17 cellular contexts compared by ENCODE assay signal in the genomic region with DNA sequence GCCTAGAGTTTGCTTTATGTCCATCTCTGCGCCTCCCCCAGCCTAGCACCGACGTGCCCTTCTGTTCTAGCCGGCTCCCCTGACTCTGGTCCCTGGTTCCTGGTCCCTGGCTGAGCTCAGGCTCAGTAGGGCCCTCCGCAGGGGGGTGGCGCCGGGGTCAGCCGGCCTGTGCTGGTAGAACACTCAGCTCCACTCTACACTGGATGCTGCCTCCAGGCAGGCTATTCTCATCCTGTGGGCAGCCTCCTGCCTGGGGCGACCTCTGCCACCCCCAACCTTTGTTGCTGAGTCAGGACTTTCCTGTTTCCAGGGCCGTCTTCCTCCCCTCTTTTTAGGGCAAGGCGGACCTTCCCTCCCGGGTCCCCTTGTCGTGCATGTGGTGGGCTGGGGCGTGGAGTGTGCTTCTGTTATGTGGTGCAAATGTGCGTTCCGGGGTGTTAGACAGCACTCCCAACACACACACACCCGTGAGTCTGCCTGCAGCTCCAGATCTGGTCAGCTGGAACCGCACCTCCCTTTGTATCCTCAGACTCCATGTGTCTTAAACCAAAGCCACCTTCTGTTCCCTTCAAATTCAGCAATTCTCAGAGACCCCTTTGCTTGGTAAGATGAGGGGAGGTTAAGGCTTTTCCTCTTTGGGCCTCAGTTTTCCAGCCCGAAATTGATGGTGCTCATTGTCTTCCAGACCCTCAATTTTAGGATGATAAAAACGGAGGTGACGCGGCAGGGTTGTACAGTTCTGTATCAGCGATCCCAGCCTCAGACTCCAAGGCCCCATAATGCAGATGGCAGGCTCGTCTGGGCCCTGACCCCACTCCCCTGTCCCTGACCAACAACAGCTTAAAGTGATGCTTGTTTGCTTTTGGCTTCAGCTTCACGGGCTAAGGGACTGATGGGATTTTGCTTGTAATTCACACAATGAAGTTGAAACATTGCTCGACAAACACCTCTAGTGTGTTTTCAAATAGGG.
DNase-seq lines count a peak whose midpoint lies in the region; ATAC-seq, FAIRE-seq and TF ChIP-seq lines count a peak whose summit lies in the region.
"Had no signal": no experiment of that assay in that cellular context is flagged by ENCODE, and none has a peak within 500 bp of the region (broad histone marks: within the 10 kb centered on the region; RNA-seq: fewer than 3 reads in every experiment).

No MANE protein-coding gene starts in this region.

- H4K20me1 ChIP-seq in GM23338 (replicated peaks; ENCODE audit: insufficient read depth): no peaks in the 10 kb centered on the region
- no peaks in the 10 kb centered on the region for H4K20me1 ChIP-seq in IMR-90 (ENCODE audit: insufficient read depth, low read length)
- H4K20me1 ChIP-seq in H1 (replicated peaks in 1 of 2; ENCODE audit: control insufficient read depth in 1 of 2, insufficient read depth in 2 of 2, low read length in 2 of 2): peaks cover 23 to 25% of the 10 kb centered on the region in 2 experiments
- no peaks in the 10 kb centered on the region for H4K20me1 ChIP-seq in smooth muscle cell (ENCODE audit: low read depth)

- TF ChIP-seq RAD21 in IMR-90 (IDR thresholded peaks at IDR 0.05; ENCODE audit: low read length) (no peak), H1 (IDR thresholded peaks at IDR 0.05 in 1 of 2, conservative IDR thresholded peaks at IDR 0.05 in 1 of 2; ENCODE audit: low read depth in 2 of 2, low read length in 2 of 2) (no peak)

- H4K8ac ChIP-seq in IMR-90 (ENCODE audit: low read depth in 2 of 2, low read length in 2 of 2) (no peak overlapping the region), H1 (ENCODE audit: extremely low read depth, insufficient read depth, low read length) (no peak overlapping the region)

- no peaks in the 10 kb centered on the region for H3K9me1 ChIP-seq in IMR-90 (ENCODE audit: insufficient read depth, low read length)

- H2BK5ac ChIP-seq in IMR-90 (ENCODE audit: low read depth, low read length, poor library complexity, severe bottlenecking) (no peak overlapping the region), H1 (ENCODE audit: low read depth, low read length) (0 out of 2 replicates have a peak overlapping the region, but pooled peaks have one; percentile 52)

- POLR2A ChIA-PET in IMR-90 (lab: Charles Lee; ENCODE audit: unreplicated experiment): no interaction called here
- POLR2A ChIA-PET in H1 (lab: Charles Lee; ENCODE audit: partially characterized antibody): interaction anchor here (1.2 kb wide), 1 partner anchor 14 kb away, joined by 3 read pairs; no protein-coding TSS in a partner anchor

- H3K79me2 ChIP-seq in GM23338 (replicated peaks; ENCODE audit: insufficient read depth): no peaks in the 10 kb centered on the region
- peaks cover 0 to 79% of the 10 kb centered on the region in 2 experiments; a peak in 2 of 4 replicates for H3K79me2 ChIP-seq in H1 (ENCODE audit: control insufficient read depth in 1 of 2, insufficient read depth in 2 of 2, low read length in 2 of 2)
- no peaks in the 10 kb centered on the region for H3K79me2 ChIP-seq in smooth muscle cell (ENCODE audit: low read depth)

- H2AK9ac ChIP-seq in IMR-90 (replicated peaks; ENCODE audit: low read depth, low read length, poor library complexity): peak overlapping the region; percentile 23

- H3F3A ChIP-seq in GM23338 (replicated peaks; ENCODE audit: low read depth) (no peaks in the 10 kb centered on the region), smooth muscle cell (ENCODE audit: low read depth) (no peaks in the 10 kb centered on the region)

- no peaks in the 10 kb centered on the region for H3K9me2 ChIP-seq in GM23338 (ENCODE audit: insufficient read depth)

- H3K27me3 ChIP-seq in GM23338 (ENCODE audit: insufficient read depth) (no peaks in the 10 kb centered on the region), IMR-90 (ENCODE audit: control insufficient read depth, insufficient read depth, low read length) (no peaks in the 10 kb centered on the region), H1 (replicated peaks in 1 of 4; ENCODE audit: control insufficient read depth in 3 of 4, extremely low read depth in 1 of 4, insufficient read depth in 3 of 4, low read length in 3 of 4) (no peaks in the 10 kb centered on the region), smooth muscle cell (ENCODE audit: low read depth) (no peaks in the 10 kb centered on the region)

- no peaks in the 10 kb centered on the region for H3K9me3 Mint-ChIP-seq in GM23338

- H3K4me1 ChIP-seq in GM23338 (ENCODE audit: insufficient read depth) (no peaks in the 10 kb centered on the region; the same call in 1 of the 2 replicates), IMR-90 (ENCODE audit: control insufficient read depth, insufficient read depth, low read length) (no peaks in the 10 kb centered on the region), H1 (replicated peaks in 1 of 4; ENCODE audit: control insufficient read depth in 3 of 4, insufficient read depth in 4 of 4, low read length in 3 of 4) (peaks cover 0 to 32% (median 17%) of the 10 kb centered on the region in 4 experiments; a peak in 4 of 7 replicates), smooth muscle cell (ENCODE audit: low read depth) (peaks cover 12% of the 10 kb centered on the region)

- H3K4me3 ChIP-seq in GM23338: no peak overlapping the region
- H3K4me3 ChIP-seq in IMR-90 (ENCODE audit: insufficient read depth, low read depth, low read length): no peak overlapping the region
- H3K4me3 ChIP-seq in H1 (ENCODE audit: extremely low read depth in 1 of 4, insufficient read depth in 2 of 4, low read depth in 3 of 4, low read length in 4 of 4): no peak overlapping the region
- H3K4me3 ChIP-seq in smooth muscle cell: no peak overlapping the region

- TF ChIP-seq CTCF in GM23338 (conservative IDR thresholded peaks at IDR 0.05; ENCODE audit: low read depth in 2 of 2): no peak
- no peak for TF ChIP-seq CTCF in IMR-90 (conservative IDR thresholded peaks at IDR 0.05; ENCODE audit: low read depth, low read length)
- no peak for TF ChIP-seq CTCF in H1 (IDR thresholded peaks at IDR 0.05; ENCODE audit: control extremely low read depth in 1 of 3, insufficient read depth in 1 of 3, low read depth in 1 of 3, low read length in 3 of 3)
- no peak for TF ChIP-seq CTCF in smooth muscle cell (IDR thresholded peaks at IDR 0.05; ENCODE audit: borderline replicate concordance, insufficient read depth, poor library complexity, severe bottlenecking)

- dilution Hi-C loops in IMR-90 (cut with HindIII; ENCODE audit: low sequenced_read_pairs, unreplicated experiment): no loop called here

- DNase-seq in GM23338 (ENCODE audit: low spot score): no peak
- DNase-seq in IMR-90: no peak
- DNase-seq in H1 (ENCODE audit: low read depth in 1 of 2, low spot score in 2 of 2): no peak
- DNase-seq in smooth muscle cell (lab: John Stamatoyannopoulos, UW; ENCODE audit: unreplicated experiment): no peak
- no peak for DNase-seq in frontal cortex (ENCODE audit: low spot score in 2 of 2)
- DNase-seq in NCI-H1092 (lab: John Stamatoyannopoulos, UW): no peak
- no peak for DNase-seq in DMS114 treated with DMSO at 0.1 percent for 48 hours (lab: John Stamatoyannopoulos, UW; ENCODE audit: unreplicated experiment)
- DNase-seq: ACHN, DMS79, NCI-H1105 treated with DMSO at 0.1 percent for 48 hours, NCI-H1694 treated with DMSO at 0.1 percent for 48 hours, OCI-M1, SIG-M5 had no signal

- in situ Hi-C loops in IMR-90 (cut with MboI; ENCODE audit: low sequenced_read_pairs): loop anchor here (10.0 kb wide), 1 partner anchor 1935 kb away; no protein-coding TSS in a partner anchor

- no peaks in the 10 kb centered on the region for H3K23me2 ChIP-seq in H1 (ENCODE audit: low read depth, low read length)

- peak overlapping the region; percentile 60; the same call in 1 of the 2 replicates for H2BK12ac ChIP-seq in H1 (ENCODE audit: low read depth, low read length)

- peaks cover 8% of the 10 kb centered on the region for H3K27me3 Mint-ChIP-seq in GM23338 (ENCODE audit: insufficient read depth, low read depth, poor library complexity)

- FAIRE-seq in H1 (lab: Jason Lieb, UNC): no peak
- FAIRE-seq in frontal cortex (lab: Jason Lieb, UNC): no peak
- FAIRE-seq: D721Med, H54 had no signal

- no TSS peak for BruUV-seq in IMR-90 (replicated peaks; lab: Mats Ljungman, UMichigan)

- H3K27ac Mint-ChIP-seq in GM23338: peak overlapping the region; percentile 91

- H3K56ac ChIP-seq in IMR-90 (ENCODE audit: extremely low read depth, insufficient read depth, low read length): no peak overlapping the region
- H3K56ac ChIP-seq in H1 (replicated peaks; ENCODE audit: insufficient read length, low read depth, low read length): no peak overlapping the region

- H3K36me3 Mint-ChIP-seq in GM23338 (ENCODE audit: low read depth): no peaks in the 10 kb centered on the region; the same call in 2 of the 3 replicates

- H3K23ac ChIP-seq in IMR-90 (ENCODE audit: low read depth, low read length): no peak overlapping the region
- no peak overlapping the region for H3K23ac ChIP-seq in H1 (ENCODE audit: insufficient read length)

- H4K91ac ChIP-seq in IMR-90 (ENCODE audit: insufficient read depth, low read depth, low read length) (no peak overlapping the region), H1 (replicated peaks; ENCODE audit: insufficient read length, low read length) (no peak overlapping the region)

- no peak overlapping the region for H3K9ac ChIP-seq in IMR-90 (ENCODE audit: low read depth, low read length)
- H3K9ac ChIP-seq in H1 (replicated peaks in 1 of 4; ENCODE audit: extremely low read depth in 1 of 4, low read depth in 3 of 4, low read length in 3 of 4): 0 out of 7 replicates have a peak overlapping the region, but pooled peaks of 1 of the 4 experiments have one; percentile 30
- H3K9ac ChIP-seq in smooth muscle cell (ENCODE audit: low read depth): no peak overlapping the region

- no peak overlapping the region for H3K27ac ChIP-seq in GM23338 (ENCODE audit: low read depth)
- H3K27ac ChIP-seq in IMR-90 (ENCODE audit: insufficient read depth, low read length): no peak overlapping the region
- no peak overlapping the region; the same call in 1 of the 2 replicates for H3K27ac ChIP-seq in H1 (ENCODE audit: low read depth, low read length)
- peak overlapping the region; percentile 77 for H3K27ac ChIP-seq in smooth muscle cell (ENCODE audit: low read depth)
- H3K27ac ChIP-seq: HL-60 had no signal

- H3K4me2 ChIP-seq in GM23338: no peak overlapping the region
- no peak overlapping the region for H3K4me2 ChIP-seq in IMR-90 (ENCODE audit: low read depth, low read length)
- H3K4me2 ChIP-seq in H1 (ENCODE audit: insufficient read depth in 1 of 2, low read depth in 2 of 2, low read length in 2 of 2): no peak overlapping the region
- peak overlapping the region; percentile 40 for H3K4me2 ChIP-seq in smooth muscle cell

- H3K18ac ChIP-seq in IMR-90 (ENCODE audit: low read depth, low read length) (no peak overlapping the region), H1 (ENCODE audit: extremely low read depth, low read length) (peak overlapping the region; percentile 43)

- H2BK15ac ChIP-seq in IMR-90 (ENCODE audit: low read depth, low read length) (no peak overlapping the region), H1 (ENCODE audit: low read length) (no peak overlapping the region)

- WGBS in IMR-90 (ENCODE audit: extremely low coverage in 2 of 2, insufficient read length in 1 of 2), 2 experiments: 75% methylated on average over 9 of the region's 26 CpGs; no CpG with 5 or more reads in 1 of the 2 experiments
- WGBS in H1 (ENCODE audit: extremely low coverage in 1 of 2, insufficient coverage in 1 of 2, insufficient read length in 1 of 2, insufficient replicate concordance in 2 of 2, low coverage in 1 of 2, low lambda C conversion rate in 2 of 2, missing lambda C conversion rate in 1 of 2), 2 experiments: 87% methylated on average over 26 of the region's 26 CpGs; no CpG with 5 or more reads in 1 of the 2 experiments
- WGBS in smooth muscle cell (ENCODE audit: low lambda C conversion rate): 88% methylated on average over 26 of the region's 26 CpGs

- H3K14ac ChIP-seq in IMR-90 (replicated peaks; ENCODE audit: low read depth, low read length) (no peak overlapping the region), H1 (ENCODE audit: insufficient read length) (no peak overlapping the region)

- no peak for TF ChIP-seq EP300 in H1 (IDR thresholded peaks at IDR 0.05; ENCODE audit: borderline replicate concordance in 1 of 2, low read depth in 2 of 2, low read length in 2 of 2)

- H3K79me1 ChIP-seq in IMR-90 (ENCODE audit: low read depth in 1 of 2, low read length in 2 of 2) (no peaks in the 10 kb centered on the region), H1 (ENCODE audit: low read depth, low read length) (peaks cover 28% of the 10 kb centered on the region)

- no peak overlapping the region for H4K5ac ChIP-seq in IMR-90 (ENCODE audit: low read depth, low read length)
- no peak overlapping the region for H4K5ac ChIP-seq in H1 (ENCODE audit: insufficient read length, low read depth, low read length)

- no peak overlapping the region for H3K4me3 Mint-ChIP-seq in GM23338

- H3K9me3 ChIP-seq in IMR-90 (ENCODE audit: control insufficient read depth, insufficient read depth, low read length) (peaks cover 33% of the 10 kb centered on the region), H1 (ENCODE audit: insufficient read depth in 2 of 2, low read depth in 1 of 2, low read length in 1 of 2) (no peaks in the 10 kb centered on the region), smooth muscle cell (replicated peaks; ENCODE audit: low read depth) (no peaks in the 10 kb centered on the region)

- no peak overlapping the region for H2BK20ac ChIP-seq in IMR-90 (ENCODE audit: low read depth, low read length)
- no peak overlapping the region for H2BK20ac ChIP-seq in H1 (ENCODE audit: low read length)

- TF ChIP-seq POLR2A in IMR-90 (IDR thresholded peaks at IDR 0.05; ENCODE audit: low read depth, low read length) (no peak), H1 (IDR thresholded peaks at IDR 0.05; ENCODE audit: control extremely low read depth in 1 of 2, low read depth in 2 of 2, low read length in 2 of 2) (no peak)

- CTCF ChIA-PET in IMR-90 (lab: Yijun Ruan, JAX): no interaction called here
- CTCF ChIA-PET in H1 (lab: Charles Lee; ENCODE audit: partially characterized antibody): interaction anchor here (0.7 to 1.0 kb wide), 2 partner anchors 8 to 149 kb away, joined by 3 to 4 read pairs; no protein-coding TSS in a partner anchor

- H3K36me3 ChIP-seq in GM23338 (ENCODE audit: insufficient read depth): no peaks in the 10 kb centered on the region
- H3K36me3 ChIP-seq in IMR-90 (ENCODE audit: control insufficient read depth, insufficient read depth, low read length): no peaks in the 10 kb centered on the region
- H3K36me3 ChIP-seq in H1 (ENCODE audit: control insufficient read depth in 2 of 4, insufficient read depth in 4 of 4, low read length in 3 of 4): no peaks in the 10 kb centered on the region
- no peaks in the 10 kb centered on the region for H3K36me3 ChIP-seq in smooth muscle cell (ENCODE audit: low read depth)

- H2BK120ac ChIP-seq in IMR-90 (ENCODE audit: low read depth, low read length): no peak overlapping the region
- H2BK120ac ChIP-seq in H1 (replicated peaks; ENCODE audit: low read depth, low read length): no peak overlapping the region

- H2AK5ac ChIP-seq in IMR-90 (ENCODE audit: low read depth, low read length): no peak overlapping the region
- H2AK5ac ChIP-seq in H1 (ENCODE audit: low read depth, low read length): 0 out of 2 replicates have a peak overlapping the region, but pooled peaks have one; percentile 24

- peaks cover 46% of the 10 kb centered on the region for H3K4me1 Mint-ChIP-seq in GM23338

- ATAC-seq in GM23338 (no peak), IMR-90 (ENCODE audit: low read depth) (no peak)
- ATAC-seq: SK-N-SH treated with all-trans-retinoic acid at 6 μM for 48 hours had no signal

- intact Hi-C loops in IMR-90 (cut with micrococcal nuclease): no loop called here

- H3K4ac ChIP-seq in IMR-90 (ENCODE audit: low read depth, low read length): no peak overlapping the region
- H3K4ac ChIP-seq in H1 (replicated peaks; ENCODE audit: insufficient read length, low read depth, low read length): no peak overlapping the region

- H2AFZ ChIP-seq in GM23338: no peak overlapping the region
- no peak overlapping the region for H2AFZ ChIP-seq in IMR-90 (replicated peaks; ENCODE audit: low read length, poor library complexity)
- no peak overlapping the region for H2AFZ ChIP-seq in H1 (ENCODE audit: low read length)
- H2AFZ ChIP-seq in smooth muscle cell (ENCODE audit: low read depth): no peak overlapping the region
